16 cellular contexts compared by ENCODE assay signal in genomic region chr12:46376579-46376978, GRCh38. TPM values are rescaled to one million over a fixed set of nuclear protein-coding genes. Genes with fewer than 3 reads are reported as not detected.
A peak's percentile ranks its signal among the peaks of the same experiment; 100 is the strongest.
DNase-seq lines count a peak whose midpoint lies in the region; ATAC-seq and TF ChIP-seq lines count a peak whose summit lies in the region.
"Had no signal": no experiment of that assay in that cellular context is flagged by ENCODE, and none has a peak within 500 bp of the region (broad histone marks: within the 10 kb centered on the region; RNA-seq: fewer than 3 reads in every experiment).

No MANE protein-coding gene starts in this region.

- POLR2A ChIA-PET in Caco-2 (lab: Charles Lee): interaction anchor here (0.8 kb wide), 1 partner anchor 327 kb away, joined by 3 read pairs; no protein-coding TSS in a partner anchor
- POLR2A ChIA-PET in IMR-90 (lab: Charles Lee; ENCODE audit: unreplicated experiment): no interaction called here

- no peak overlapping the region for H4K5ac ChIP-seq in IMR-90 (ENCODE audit: low read depth, low read length)

- peak overlapping the region; percentile 78; the same call in 1 of the 2 replicates for H2AK5ac ChIP-seq in IMR-90 (ENCODE audit: low read depth, low read length)

- H3K9me3 Mint-ChIP-seq in Caco-2 (ENCODE audit: unreplicated experiment) (no peaks in the 10 kb centered on the region), neural crest cell (no peaks in the 10 kb centered on the region)

- peak overlapping the region; percentile 44; the same call in 1 of the 2 replicates for H2BK120ac ChIP-seq in IMR-90 (ENCODE audit: low read depth, low read length)

- H3K4me3 ChIP-seq in Caco-2 (ENCODE audit: low read depth, low read length): no peak overlapping the region
- H3K4me3 ChIP-seq in IMR-90 (ENCODE audit: insufficient read depth, low read depth, low read length): no peak overlapping the region
- H3K4me3 ChIP-seq in fibroblast of villous mesenchyme (ENCODE audit: low read depth, low read length): no peak overlapping the region
- no peak overlapping the region for H3K4me3 ChIP-seq in tibial nerve
- H3K4me3 ChIP-seq: A549, GM23338 had no signal

- H2AK9ac ChIP-seq in IMR-90 (replicated peaks; ENCODE audit: low read depth, low read length, poor library complexity): no peak overlapping the region

- H3K4me1 ChIP-seq in Caco-2: peaks cover 29% of the 10 kb centered on the region
- peaks cover 7% of the 10 kb centered on the region for H3K4me1 ChIP-seq in IMR-90 (ENCODE audit: control insufficient read depth, insufficient read depth, low read length)
- H3K4me1 ChIP-seq in tibial nerve: peaks cover 0 to 26% (median 4%) of the 10 kb centered on the region in 4 donors
- H3K4me1 ChIP-seq: BE2C had no signal

- no peak overlapping the region for H2AFZ ChIP-seq in IMR-90 (replicated peaks; ENCODE audit: low read length, poor library complexity)
- H2AFZ ChIP-seq: GM23338 had no signal

- no peak overlapping the region; a peak in 1 of 4 replicates for H4K8ac ChIP-seq in IMR-90 (ENCODE audit: low read depth in 2 of 2, low read length in 2 of 2)

- no peaks in the 10 kb centered on the region for H3K27me3 ChIP-seq in Caco-2 (replicated peaks; ENCODE audit: control insufficient read depth, insufficient read depth, low read length)
- H3K27me3 ChIP-seq in IMR-90 (ENCODE audit: control insufficient read depth, insufficient read depth, low read length): no peaks in the 10 kb centered on the region
- no peaks in the 10 kb centered on the region for H3K27me3 ChIP-seq in tibial nerve
- H3K27me3 ChIP-seq: BE2C had no signal

- H3K36me3 Mint-ChIP-seq in Caco-2 (ENCODE audit: insufficient read depth, unreplicated experiment) (peaks cover 19% of the 10 kb centered on the region), neural crest cell (ENCODE audit: low read depth) (peaks cover 2% of the 10 kb centered on the region)

- no peak overlapping the region for H2BK5ac ChIP-seq in IMR-90 (ENCODE audit: low read depth, low read length, poor library complexity, severe bottlenecking)

- dilution Hi-C loops in IMR-90 (cut with HindIII; ENCODE audit: low sequenced_read_pairs, unreplicated experiment): no loop called here

- H2BK15ac ChIP-seq in IMR-90 (ENCODE audit: low read depth, low read length): no peak overlapping the region

- H3K4me3 Mint-ChIP-seq in Caco-2 (ENCODE audit: unreplicated experiment): no peak overlapping the region
- H3K4me3 Mint-ChIP-seq in neural crest cell: peak overlapping the region; percentile 36
- H3K4me3 Mint-ChIP-seq: GM23338, H9 had no signal

- TF ChIP-seq POLR2A in IMR-90 (IDR thresholded peaks at IDR 0.05; ENCODE audit: low read depth, low read length): no peak
- TF ChIP-seq POLR2A in tibial nerve (IDR thresholded peaks at IDR 0.05): no peak

- H3K27ac Mint-ChIP-seq in Caco-2 (ENCODE audit: unreplicated experiment): peak overlapping the region; percentile 7
- no peak overlapping the region for H3K27ac Mint-ChIP-seq in neural crest cell (ENCODE audit: unreplicated experiment)
- H3K27ac Mint-ChIP-seq: GM23338, H9 had no signal

- no TSS peak for BruUV-seq in Caco-2 (replicated peaks; lab: Mats Ljungman, UMichigan)
- BruUV-seq in IMR-90 (replicated peaks; lab: Mats Ljungman, UMichigan): no TSS peak

- H3K4ac ChIP-seq in IMR-90 (ENCODE audit: low read depth, low read length): no peak overlapping the region

- DNase-seq in Caco-2 (no peak), IMR-90 (no peak), fibroblast of villous mesenchyme (ENCODE audit: low read depth) (peak; percentile 16), neural crest cell (ENCODE audit: low read depth, low spot score) (no peak), tibial nerve (ENCODE audit: low spot score in 2 of 2) (no peak), posterior cingulate gyrus (no peak)
- DNase-seq: BE2C; CD4-positive, alpha-beta memory T cell; DMS153; DMS79 treated with DMSO at 0.1 percent for 48 hours; EL; H9 had no signal

- WGBS in IMR-90 (ENCODE audit: extremely low coverage in 2 of 2, insufficient read length in 1 of 2), 2 experiments: no CpG with 5 or more reads among the region's 1 CpG
- 95 to 100% methylated on average over 1 of the region's 1 CpG for WGBS in tibial nerve, 2 donors

- H3K9me3 ChIP-seq in Caco-2 (no peaks in the 10 kb centered on the region), IMR-90 (ENCODE audit: control insufficient read depth, insufficient read depth, low read length) (no peaks in the 10 kb centered on the region), tibial nerve (no peaks in the 10 kb centered on the region)
- H3K9me3 ChIP-seq: A549, BE2C had no signal

- H3K27me3 Mint-ChIP-seq in Caco-2 (ENCODE audit: insufficient read depth, unreplicated experiment): no peaks in the 10 kb centered on the region
- H3K27me3 Mint-ChIP-seq in neural crest cell (ENCODE audit: low read depth): peaks cover 23% of the 10 kb centered on the region

- 0 out of 2 replicates have a peak overlapping the region, but pooled peaks have one; percentile 19 for H3K23ac ChIP-seq in IMR-90 (ENCODE audit: low read depth, low read length)

- no peak for TF ChIP-seq EP300 in tibial nerve (IDR thresholded peaks at IDR 0.05)

- intact Hi-C loops in Caco-2 (cut with micrococcal nuclease; ENCODE audit: unreplicated experiment): no loop called here
- intact Hi-C loops in IMR-90 (cut with micrococcal nuclease): no loop called here
- intact Hi-C loops in posterior cingulate gyrus (cut with DNase I): loop anchor here (10.0 kb wide), 1 partner anchor 288 kb away; no protein-coding TSS in a partner anchor

- in situ Hi-C loops in IMR-90 (cut with MboI; ENCODE audit: low sequenced_read_pairs): loop anchor here (10.0 kb wide), 1 partner anchor 178 kb away; no protein-coding TSS in a partner anchor

- ATAC-seq in IMR-90 (ENCODE audit: low read depth): no peak
- ATAC-seq: A549, GM23338 had no signal

- H3K4me1 Mint-ChIP-seq in Caco-2 (ENCODE audit: low read depth, unreplicated experiment) (peaks cover 44% of the 10 kb centered on the region), neural crest cell (peaks cover 25% of the 10 kb centered on the region)

- no peak overlapping the region for H3K18ac ChIP-seq in IMR-90 (ENCODE audit: low read depth, low read length)

- no peak overlapping the region for H3K27ac ChIP-seq in IMR-90 (ENCODE audit: insufficient read depth, low read length)
- H3K27ac ChIP-seq in tibial nerve: no peak overlapping the region
- H3K27ac ChIP-seq: C4-2B, HL-60 had no signal

- no peak overlapping the region for H3K4me2 ChIP-seq in IMR-90 (ENCODE audit: low read depth, low read length)
- H3K4me2 ChIP-seq: A549, GM23338 had no signal

- CTCF ChIA-PET in Caco-2 (lab: Charles Lee): no interaction called here
- CTCF ChIA-PET in IMR-90 (lab: Yijun Ruan, JAX): no interaction called here

- H2BK20ac ChIP-seq in IMR-90 (ENCODE audit: low read depth, low read length): no peak overlapping the region; the same call in 1 of the 2 replicates

- peaks cover 10% of the 10 kb centered on the region for H4K20me1 ChIP-seq in IMR-90 (ENCODE audit: insufficient read depth, low read length)

- H3K14ac ChIP-seq in IMR-90 (replicated peaks; ENCODE audit: low read depth, low read length): no peak overlapping the region

- no peak overlapping the region for H3K9ac ChIP-seq in IMR-90 (ENCODE audit: low read depth, low read length)

- H3K36me3 ChIP-seq in Caco-2 (ENCODE audit: control insufficient read depth, insufficient read depth, low read length): no peaks in the 10 kb centered on the region; the same call in 1 of the 2 replicates
- H3K36me3 ChIP-seq in IMR-90 (ENCODE audit: control insufficient read depth, insufficient read depth, low read length): peaks cover 1% of the 10 kb centered on the region; the same call in 1 of the 2 replicates
- no peaks in the 10 kb centered on the region for H3K36me3 ChIP-seq in tibial nerve
- H3K36me3 ChIP-seq: BE2C had no signal

- peaks cover 5% of the 10 kb centered on the region for H3K9me1 ChIP-seq in IMR-90 (ENCODE audit: insufficient read depth, low read length)

- H4K91ac ChIP-seq in IMR-90 (ENCODE audit: insufficient read depth, low read depth, low read length): no peak overlapping the region; the same call in 1 of the 2 replicates

- no peak overlapping the region for H3K56ac ChIP-seq in IMR-90 (ENCODE audit: extremely low read depth, insufficient read depth, low read length)

- no peak for TF ChIP-seq RAD21 in IMR-90 (IDR thresholded peaks at IDR 0.05; ENCODE audit: low read length)

- TF ChIP-seq CTCF in Caco-2 (IDR thresholded peaks at IDR 0.05; ENCODE audit: insufficient read depth in 1 of 2, low read depth in 1 of 2, low read length in 1 of 2, severe bottlenecking in 1 of 2, unreplicated experiment in 1 of 2) (no peak), IMR-90 (conservative IDR thresholded peaks at IDR 0.05; ENCODE audit: low read depth, low read length) (no peak), fibroblast of villous mesenchyme (IDR thresholded peaks at IDR 0.05; ENCODE audit: insufficient read depth, low read depth, low read length) (no peak), neural crest cell (conservative IDR thresholded peaks at IDR 0.05) (no peak), tibial nerve (IDR thresholded peaks at IDR 0.05) (no peak)

- H3K79me1 ChIP-seq in IMR-90 (ENCODE audit: low read depth in 1 of 2, low read length in 2 of 2): peaks cover 15 to 51% of the 10 kb centered on the region in 2 experiments

TF ChIP-seq in IMR-90, 13 proteins besides CTCF, POLR2A, EP300 and RAD21:
- TF ChIP-seq SMC3 (IDR thresholded peaks at IDR 0.05; ENCODE audit: low read depth, low read length): no peak
- TF ChIP-seq FOS (IDR thresholded peaks at IDR 0.05; ENCODE audit: low read depth, low read length): no peak
- no peak for TF ChIP-seq USF2 (IDR thresholded peaks at IDR 0.05; ENCODE audit: low read depth, low read length)
- TF ChIP-seq MXI1 (IDR thresholded peaks at IDR 0.05; ENCODE audit: borderline replicate concordance, low read depth, low read length): no peak
- no peak for TF ChIP-seq RCOR1 (IDR thresholded peaks at IDR 0.05; ENCODE audit: insufficient replicate concordance, low read length)
TF ChIP-seq in IMR-90: peak in this region for 0.

RNA-seq across cellular contexts. Expression of gene SLC38A2, which starts 4.0 kb away (rescaled TPM):
- 317 and 331 TPM in 2 replicates for total RNA-seq in Caco-2 (2022)
- total RNA-seq in IMR-90 (2012; rRNA removed): 881 and 1,389 TPM in 2 replicates
- polyA plus RNA-seq in IMR-90 (2012; rRNA removed): 213 and 313 TPM in 2 replicates
- polyA plus RNA-seq in IMR-90 (2012; cell fraction: cytosol; rRNA removed): 33.9 and 129 TPM in 2 replicates
- polyA plus RNA-seq in IMR-90 (2012; cell fraction: nucleus; rRNA removed; ENCODE audit: low replicate concordance): 118 and 947 TPM in 2 replicates
- total RNA-seq in fibroblast of villous mesenchyme: 914 and 1,547 TPM in 2 replicates
- 186 and 199 TPM in 2 replicates for total RNA-seq in neural crest cell
- total RNA-seq in tibial nerve: 100 to 1,000 TPM; 368 to 440 (median 381) TPM
